14 cellular contexts compared by ENCODE assay signal in the genomic region with DNA sequence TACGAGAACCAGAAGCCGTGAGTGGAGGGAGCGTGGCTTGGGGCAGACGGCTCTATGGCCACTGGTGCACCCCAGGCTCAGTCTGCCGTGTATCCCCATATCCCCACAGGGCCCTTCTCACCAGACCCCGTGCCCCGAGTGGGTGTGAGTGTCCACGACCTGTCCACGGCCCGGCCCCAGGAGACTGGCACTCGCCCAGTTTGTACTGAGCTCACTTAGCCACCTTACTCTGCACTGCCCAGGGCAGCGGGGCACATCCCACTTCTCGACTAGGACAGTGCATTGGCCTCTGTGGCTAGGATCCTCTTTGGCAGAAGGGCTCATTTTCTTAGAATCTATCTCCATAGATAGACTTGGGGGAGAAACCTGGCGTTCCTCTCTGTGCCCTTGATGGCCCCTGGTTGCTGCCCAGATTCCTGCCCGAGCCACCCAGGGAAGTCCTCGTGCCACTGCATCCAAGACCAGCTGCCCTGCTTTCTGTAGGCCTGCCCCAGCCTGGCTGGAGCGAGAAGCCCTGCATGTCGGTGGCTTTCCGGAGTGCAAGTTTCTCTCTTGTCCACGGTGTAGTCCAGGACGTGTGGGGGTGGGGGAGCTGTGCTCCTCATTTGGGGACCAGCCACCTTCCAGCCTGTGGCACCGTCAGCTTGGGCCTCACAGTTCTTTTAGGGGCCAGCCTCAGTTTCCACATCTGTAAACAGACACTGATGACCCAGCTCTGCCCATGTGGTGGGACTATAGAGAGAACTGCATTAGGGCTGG.
"Had no signal": no experiment of that assay in that cellular context is flagged by ENCODE, and none has a peak within 500 bp of the region (broad histone marks: within the 10 kb centered on the region; RNA-seq: fewer than 3 reads in every experiment).

No MANE protein-coding gene starts in this region.

- H3K4me3 ChIP-seq: skin epidermis, tibial nerve had no signal

- H3K27ac Mint-ChIP-seq: activated CD4-positive, alpha-beta memory T cell treated with anti-CD3 and anti-CD28 coated beads for 36 hours; activated naive CD8-positive, alpha-beta T cell treated with anti-CD3 and anti-CD28 coated beads, Interleukin-2, amount 10 ng/mL, durations not matched to agents 7 days and 5 days; activated T-cell treated with anti-CD3 and anti-CD28 coated beads, Interleukin-2, amount 50 U/mL, for 72 hours; dendritic cell treated with granulocyte-macrophage colony-stimulating factor and Interleukin-4, amounts not matched to agents 40 ng/mL and 50 ng/mL, for 4 days; natural killer cell; T-helper 2 cell treated with Interferon-gamma antibody and Interleukin-4, amounts not matched to agents 5 μg/mL and 100 μg/mL, for 36 hours had no signal

- H3K27ac ChIP-seq: skin epidermis had no signal

- H3K36me3 Mint-ChIP-seq: natural killer cell had no signal

- H3K4me3 Mint-ChIP-seq: activated CD4-positive, alpha-beta memory T cell treated with anti-CD3 and anti-CD28 coated beads for 36 hours; activated naive CD8-positive, alpha-beta T cell treated with anti-CD3 and anti-CD28 coated beads, Interleukin-2, amount 10 ng/mL, durations not matched to agents 7 days and 5 days; activated T-cell treated with anti-CD3 and anti-CD28 coated beads, Interleukin-2, amount 50 U/mL, for 72 hours; dendritic cell treated with granulocyte-macrophage colony-stimulating factor and Interleukin-4, amounts not matched to agents 40 ng/mL and 50 ng/mL, for 4 days; natural killer cell; T-helper 2 cell treated with Interferon-gamma antibody and Interleukin-4, amounts not matched to agents 5 μg/mL and 100 μg/mL, for 36 hours had no signal

- ATAC-seq: activated T-cell treated with anti-CD3 and anti-CD28 coated beads, Interleukin-2, amount 50 U/mL, for 72 hours; left colon; natural killer cell had no signal

- DNase-seq: activated CD4-positive, alpha-beta memory T cell treated with anti-CD3 and anti-CD28 coated beads for 36 hours; activated CD4-positive, CD25-positive, alpha-beta regulatory T cell treated with anti-CD3 and anti-CD28 coated beads, Interleukin-2, amount 50 U/mL, for 72 hours; activated naive CD8-positive, alpha-beta T cell treated with anti-CD3 and anti-CD28 coated beads, Interleukin-2, amount 10 ng/mL, durations not matched to agents 7 days and 5 days; activated T-cell treated with anti-CD3 and anti-CD28 coated beads, Interleukin-2, amount 50 U/mL, for 72 hours; aorta; erythroblast; left colon; mammary epithelial cell; natural killer cell; SW 1271 had no signal

- H3K9me3 Mint-ChIP-seq: activated CD4-positive, alpha-beta memory T cell treated with anti-CD3 and anti-CD28 coated beads for 36 hours; activated naive CD8-positive, alpha-beta T cell treated with anti-CD3 and anti-CD28 coated beads, Interleukin-2, amount 10 ng/mL, durations not matched to agents 7 days and 5 days; activated T-cell treated with anti-CD3 and anti-CD28 coated beads, Interleukin-2, amount 50 U/mL, for 72 hours; dendritic cell treated with granulocyte-macrophage colony-stimulating factor and Interleukin-4, amounts not matched to agents 40 ng/mL and 50 ng/mL, for 4 days; natural killer cell; T-helper 2 cell treated with Interferon-gamma antibody and Interleukin-4, amounts not matched to agents 5 μg/mL and 100 μg/mL, for 36 hours had no signal

- H3K4me1 Mint-ChIP-seq: activated naive CD8-positive, alpha-beta T cell treated with anti-CD3 and anti-CD28 coated beads, Interleukin-2, amount 10 ng/mL, durations not matched to agents 7 days and 5 days; natural killer cell had no signal

- H3K27me3 ChIP-seq: tibial nerve had no signal

- H3K9me3 ChIP-seq: tibial nerve had no signal
